Comparison of ENCODE assay signal across 16 cellular contexts in genomic region chr15:89936051-89936792, GRCh38. TPM values are rescaled to one million over a fixed set of nuclear protein-coding genes. Genes with fewer than 3 reads are reported as not detected.
DNase-seq lines count a peak whose midpoint lies in the region; ATAC-seq, FAIRE-seq and TF ChIP-seq lines count a peak whose summit lies in the region.
"Had no signal": no experiment of that assay in that cellular context is flagged by ENCODE, and none has a peak within 500 bp of the region (broad histone marks: within the 10 kb centered on the region; RNA-seq: fewer than 3 reads in every experiment).

No MANE protein-coding gene starts in this region.

- peak overlapping the region; percentile 1 for H3K4me3 Mint-ChIP-seq in activated T-helper 1 cell treated with anti-CD3 and anti-CD28 coated beads, Interleukin-12 subunit alpha, Interleukin-12 subunit beta, Interleukin-2, Interleukin-4 antibody, amounts not matched to agents 30 ng/mL and 10 ng/mL and 1 ng/mL, durations not matched to agents 14 hours and 24 hours and 36 hours

- no peaks in the 10 kb centered on the region for H3K9me2 ChIP-seq in PC-9 (ENCODE audit: insufficient read depth)

- H3K9me3 ChIP-seq in A549 (no peaks in the 10 kb centered on the region), PC-9 (ENCODE audit: insufficient read depth, low read depth) (no peaks in the 10 kb centered on the region), right atrium auricular region (no peaks in the 10 kb centered on the region), HepG2 (ENCODE audit: low read length) (no peaks in the 10 kb centered on the region)

- H3K36me3 Mint-ChIP-seq in activated T-helper 1 cell treated with anti-CD3 and anti-CD28 coated beads, Interleukin-12 subunit alpha, Interleukin-12 subunit beta, Interleukin-2, Interleukin-4 antibody, amounts not matched to agents 30 ng/mL and 10 ng/mL and 1 ng/mL, durations not matched to agents 14 hours and 24 hours and 36 hours (ENCODE audit: low read depth), result no peaks in the 10 kb centered on the region

- no peaks in the 10 kb centered on the region for H3K36me3 ChIP-seq in PC-9 (ENCODE audit: low read depth)
- no peaks in the 10 kb centered on the region for H3K36me3 ChIP-seq in right atrium auricular region
- H3K36me3 ChIP-seq in HepG2 (replicated peaks in 1 of 2; ENCODE audit: control insufficient read depth in 1 of 2, insufficient read depth in 2 of 2, low read length in 2 of 2), result no peaks in the 10 kb centered on the region
- H3K36me3 ChIP-seq: cardiac muscle cell had no signal

- no peak overlapping the region for H3K27ac Mint-ChIP-seq in activated T-helper 1 cell treated with anti-CD3 and anti-CD28 coated beads, Interleukin-12 subunit alpha, Interleukin-12 subunit beta, Interleukin-2, Interleukin-4 antibody, amounts not matched to agents 30 ng/mL and 10 ng/mL and 1 ng/mL, durations not matched to agents 14 hours and 24 hours and 36 hours

- H3K27me3 Mint-ChIP-seq in activated T-helper 1 cell treated with anti-CD3 and anti-CD28 coated beads, Interleukin-12 subunit alpha, Interleukin-12 subunit beta, Interleukin-2, Interleukin-4 antibody, amounts not matched to agents 30 ng/mL and 10 ng/mL and 1 ng/mL, durations not matched to agents 14 hours and 24 hours and 36 hours (ENCODE audit: insufficient read depth), result peaks cover 36% of the 10 kb centered on the region

- H3K4me1 ChIP-seq in A549 (no peaks in the 10 kb centered on the region), PC-9 (replicated peaks; ENCODE audit: insufficient read depth) (peaks cover 15% of the 10 kb centered on the region), right atrium auricular region (no peaks in the 10 kb centered on the region), HepG2 (ENCODE audit: insufficient read depth, low read length) (no peaks in the 10 kb centered on the region)

- TF ChIP-seq CTCF in A549 (IDR thresholded peaks at IDR 0.05), result no peak
- TF ChIP-seq CTCF in PC-9 (conservative IDR thresholded peaks at IDR 0.05), result no peak
- no peak for TF ChIP-seq CTCF in right atrium auricular region (IDR thresholded peaks at IDR 0.05)
- no peak for TF ChIP-seq CTCF in HepG2 (CRISPR knock-in tag; IDR thresholded peaks at IDR 0.05)

- WGBS in A549 (ENCODE audit: missing lambda C conversion rate), result 87% methylated on average over 8 of the region's 8 CpGs
- WGBS in HepG2 (ENCODE audit: low lambda C conversion rate), result 59% methylated on average over 8 of the region's 8 CpGs

- no peak for TF ChIP-seq RAD21 in A549 (conservative IDR thresholded peaks at IDR 0.05 in 1 of 2, IDR thresholded peaks at IDR 0.05 in 1 of 2)
- TF ChIP-seq RAD21 in HepG2 (CRISPR knock-in tag; IDR thresholded peaks at IDR 0.05), result no peak

- no peaks in the 10 kb centered on the region for H3K27me3 ChIP-seq in PC-9 (ENCODE audit: insufficient read depth, low read depth)
- H3K27me3 ChIP-seq in right atrium auricular region, result no peaks in the 10 kb centered on the region
- peaks cover 0 to 22% of the 10 kb centered on the region in 2 experiments; a peak in 3 of 5 replicates for H3K27me3 ChIP-seq in HepG2 (ENCODE audit: control insufficient read depth in 1 of 2, insufficient read depth in 2 of 2, low read length in 2 of 2)
- H3K27me3 ChIP-seq: cardiac muscle cell had no signal

- peaks cover 25% of the 10 kb centered on the region for H3K4me1 Mint-ChIP-seq in activated T-helper 1 cell treated with anti-CD3 and anti-CD28 coated beads, Interleukin-12 subunit alpha, Interleukin-12 subunit beta, Interleukin-2, Interleukin-4 antibody, amounts not matched to agents 30 ng/mL and 10 ng/mL and 1 ng/mL, durations not matched to agents 14 hours and 24 hours and 36 hours (ENCODE audit: low read depth)

- TF ChIP-seq POLR2A in A549 (IDR thresholded peaks at IDR 0.05; ENCODE audit: low read length), result no peak
- no peak for TF ChIP-seq POLR2A in HepG2 (IDR thresholded peaks at IDR 0.05; ENCODE audit: insufficient read depth in 1 of 2, low read depth in 2 of 2, low read length in 2 of 2)

- H3K4me3 ChIP-seq in A549 (no peak overlapping the region), PC-9 (no peak overlapping the region), right atrium auricular region (no peak overlapping the region), HepG2 (replicated peaks in 1 of 3; ENCODE audit: insufficient read depth in 1 of 3, low read depth in 2 of 3, low read length in 3 of 3) (no peak overlapping the region)
- H3K4me3 ChIP-seq: cardiac muscle cell had no signal

- POLR2A ChIA-PET in A549 (lab: Yijun Ruan, JAX) (no interaction called here), PC-9 (lab: Charles Lee; ENCODE audit: unreplicated experiment) (no interaction called here), HepG2 (lab: Yijun Ruan, JAX) (no interaction called here)

- FAIRE-seq in A549 (lab: Jason Lieb, UNC) (no peak), HepG2 (lab: Jason Lieb, UNC) (no peak)
- FAIRE-seq: GM18507, H54 had no signal

- H3K79me2 ChIP-seq in PC-9 (ENCODE audit: low read depth) (no peaks in the 10 kb centered on the region), HepG2 (ENCODE audit: insufficient read depth, low read length) (no peaks in the 10 kb centered on the region)

- H4K20me1 ChIP-seq in PC-9 (ENCODE audit: insufficient read depth) (no peaks in the 10 kb centered on the region), HepG2 (ENCODE audit: insufficient read depth, low read length) (no peaks in the 10 kb centered on the region)

- CTCF ChIA-PET in A549 (lab: Yijun Ruan, JAX), result interaction anchor here (0.7 to 2.3 kb wide), 5 partner anchors 18 to 135 kb away, joined by 3 to 8 read pairs (median 3); no protein-coding TSS in a partner anchor
- CTCF ChIA-PET in PC-9 (lab: Charles Lee), result no interaction called here
- CTCF ChIA-PET in HepG2 (lab: Yijun Ruan, JAX; ENCODE audit: low intra/inter-chr PET ratio, low total read pairs), result no interaction called here

- H2AFZ ChIP-seq in PC-9, result no peak overlapping the region
- no peak overlapping the region for H2AFZ ChIP-seq in HepG2 (ENCODE audit: low read length)

- BruUV-seq in PC-9 (replicated peaks; lab: Mats Ljungman, UMichigan), result no TSS peak
- BruUV-seq in HepG2 (replicated peaks; lab: Mats Ljungman, UMichigan), result no TSS peak

- no peak overlapping the region for H3K4me2 ChIP-seq in A549
- peak overlapping the region; percentile 20 for H3K4me2 ChIP-seq in PC-9
- H3K4me2 ChIP-seq in HepG2 (ENCODE audit: low read depth, low read length), result no peak overlapping the region

- H3K9ac ChIP-seq in HepG2 (ENCODE audit: insufficient read depth, low read depth, low read length), result no peak overlapping the region

- H3F3A ChIP-seq in PC-9 (ENCODE audit: insufficient read depth, low read depth), result peaks cover 8% of the 10 kb centered on the region; the same call in 1 of the 2 replicates

- no peaks in the 10 kb centered on the region for H3K9me3 Mint-ChIP-seq in activated T-helper 1 cell treated with anti-CD3 and anti-CD28 coated beads, Interleukin-12 subunit alpha, Interleukin-12 subunit beta, Interleukin-2, Interleukin-4 antibody, amounts not matched to agents 30 ng/mL and 10 ng/mL and 1 ng/mL, durations not matched to agents 14 hours and 24 hours and 36 hours

- no peak overlapping the region for H3K27ac ChIP-seq in A549
- H3K27ac ChIP-seq in PC-9, result peak overlapping the region; percentile 63; the same call in 1 of the 2 replicates
- H3K27ac ChIP-seq in right atrium auricular region, result no peak overlapping the region
- no peak overlapping the region for H3K27ac ChIP-seq in HepG2 (ENCODE audit: extremely low read length, insufficient read depth, low read length)
- H3K27ac ChIP-seq: cardiac muscle cell had no signal

- intact Hi-C loops in PC-9 (cut with micrococcal nuclease; ENCODE audit: unreplicated experiment) (no loop called here), HepG2 (cut with micrococcal nuclease; ENCODE audit: unreplicated experiment) (no loop called here)
- intact Hi-C loops in activated T-helper 1 cell treated with anti-CD3 and anti-CD28 coated beads, Interleukin-12 subunit alpha, Interleukin-12 subunit beta, Interleukin-2, Interleukin-4 antibody, amounts not matched to agents 30 ng/mL and 10 ng/mL and 1 ng/mL, durations not matched to agents 14 hours and 24 hours and 36 hours (cut with micrococcal nuclease), result loop anchor here (5.0 kb wide), 2 partner anchors 36 to 136 kb away; no protein-coding TSS in a partner anchor

- no peak for TF ChIP-seq EP300 in A549 (IDR thresholded peaks at IDR 0.05)
- TF ChIP-seq EP300 in HepG2 (IDR thresholded peaks at IDR 0.05; ENCODE audit: low read depth in 2 of 2, low read length in 2 of 2), result no peak
- TF ChIP-seq EP300 in HepG2 (CRISPR knock-in tag; IDR thresholded peaks at IDR 0.05; ENCODE audit: borderline replicate concordance), result no peak

- in situ Hi-C loops in HepG2 (cut with HindIII; ENCODE audit: extremely low pct_ligation_motif_present, low pct_unique_long_range_greater_than_20kb), result no loop called here

- ATAC-seq in A549 (peak; percentile 23 to 31; a peak in 3 of 6 replicates), GM18861 (IDR thresholded peaks at IDR 0.05; ENCODE audit: unreplicated experiment) (no peak), HepG2 (no peak; the same call in 2 of the 3 replicates)
- ATAC-seq: sciatic nerve had no signal

- DNase-seq in A549 (ENCODE audit: low read depth in 1 of 2, low spot score in 1 of 2) (no peak), GDM1 (lab: John Stamatoyannopoulos, UW) (peak; percentile 92), PC-9 (no peak), right atrium auricular region (ENCODE audit: low spot score) (no peak), COR-L47 (lab: John Stamatoyannopoulos, UW) (no peak), HepG2 (ENCODE audit: low spot score) (no peak)
- peak; percentile 12 for DNase-seq in activated T-helper 1 cell treated with anti-CD3 and anti-CD28 coated beads, Interleukin-12 subunit alpha, Interleukin-12 subunit beta, Interleukin-2, Interleukin-4 antibody, amounts not matched to agents 30 ng/mL and 10 ng/mL and 1 ng/mL, durations not matched to agents 14 hours and 24 hours and 36 hours (ENCODE audit: low spot score)
- DNase-seq: NCI-H1105, NCI-H2227 treated with DMSO at 0.1 percent for 48 hours, substantia nigra, T1000 had no signal

RNA-seq across cellular contexts. Expression of gene ARPIN, which starts 23.5 kb away (rescaled TPM):
- 19.4 and 20.3 TPM in 2 replicates for polyA plus RNA-seq in A549 (2011; rRNA removed)
- 9.9 and 11.1 TPM in 2 replicates for polyA plus RNA-seq in A549 (2012; cell fraction: cytosol; rRNA removed)
- 8.2 and 13.3 TPM in 2 replicates for polyA plus RNA-seq in A549 (2012; cell fraction: nucleus; rRNA removed)
- polyA plus RNA-seq in A549 (2017; fragmentation: RNase III; extraction: RNeasy Plus Mini Kit Qiagen cat#74134 plus additional on column Dnase treatment), result 14.0 to 20.2 TPM (median 17.2 TPM) in 3 replicates
- 12.2 and 13.6 TPM in 2 replicates for polyA minus RNA-seq in A549 (2011; rRNA and poly(A)+ RNA removed)
- total RNA-seq in PC-9 (2021), result 28.6 and 30.4 TPM in 2 replicates
- total RNA-seq in activated T-helper 1 cell treated with anti-CD3 and anti-CD28 coated beads, Interleukin-12 subunit alpha, Interleukin-12 subunit beta, Interleukin-2, Interleukin-4 antibody, amounts not matched to agents 30 ng/mL and 10 ng/mL and 1 ng/mL, durations not matched to agents 14 hours and 24 hours and 36 hours, result not detected in 2 replicates
- total RNA-seq in right atrium auricular region, result 10 to 100 TPM in 1 of 2 donors, 1 to 10 TPM in 1; 8.3 to 11.8 TPM
- total RNA-seq in HepG2 (2016; rRNA removed; fragmentation: Illumina TruSeq; extraction: Trizol), result 5.0 and 5.3 TPM in 2 replicates
- total RNA-seq in HepG2 (2016; cell fraction: cytosol; rRNA removed; fragmentation: Illumina TruSeq; extraction: Trizol; ENCODE audit: low read depth), result 1.2 and 1.7 TPM in 2 replicates
- 4.1 and 5.0 TPM in 2 replicates for total RNA-seq in HepG2 (2016; cell fraction: insoluble cytoplasmic fraction; rRNA removed; fragmentation: Illumina TruSeq; extraction: Trizol)
- 2.6 and 2.8 TPM in 2 replicates for total RNA-seq in HepG2 (2016; cell fraction: membrane; rRNA removed; fragmentation: Illumina TruSeq; extraction: Trizol)
- total RNA-seq in HepG2 (2016; cell fraction: nucleus; rRNA removed; fragmentation: Illumina TruSeq; extraction: Trizol), result 4.1 and 5.5 TPM in 2 replicates
- 2.8 and 2.9 TPM in 2 replicates for polyA plus RNA-seq in HepG2 (2011; rRNA removed)
- polyA plus RNA-seq in HepG2 (2011; cell fraction: cytosol; rRNA removed), result 1.7 and 2.2 TPM in 2 replicates
- 3.2 and 3.8 TPM in 2 replicates for polyA plus RNA-seq in HepG2 (2011; cell fraction: nucleus; rRNA removed)
- 1.8 and 3.2 TPM in 2 replicates for polyA plus RNA-seq in HepG2 (2012)
- polyA plus RNA-seq in HepG2 (2016; cell fraction: cytosol; fragmentation: Illumina TruSeq; extraction: Trizol; ENCODE audit: low read depth), result 0.83 and 1.00 TPM in 2 replicates
- 4.0 and 4.8 TPM in 2 replicates for polyA plus RNA-seq in HepG2 (2016; cell fraction: insoluble cytoplasmic fraction; fragmentation: Illumina TruSeq; extraction: Trizol; ENCODE audit: low read depth)
- polyA plus RNA-seq in HepG2 (2016; cell fraction: membrane; fragmentation: Illumina TruSeq; extraction: Trizol; ENCODE audit: low read depth), result 1.8 TPM in 2 replicates
- 4.8 and 6.0 TPM in 2 replicates for polyA plus RNA-seq in HepG2 (2016; cell fraction: nucleus; fragmentation: Illumina TruSeq; extraction: Trizol; ENCODE audit: insufficient read depth, low read depth)
- 4.6 and 18.8 TPM in 2 replicates for polyA minus RNA-seq in HepG2 (2011; rRNA and poly(A)+ RNA removed; ENCODE audit: low replicate concordance)
- polyA minus RNA-seq in HepG2 (2011; cell fraction: cytosol; rRNA and poly(A)+ RNA removed), result 1.5 and 1.8 TPM in 2 replicates
- polyA minus RNA-seq in HepG2 (2011; cell fraction: nucleus; rRNA and poly(A)+ RNA removed), result 4.5 and 6.6 TPM in 2 replicates

RNA-seq across cellular contexts. Expression of gene AP3S2, which starts 42.4 kb away (rescaled TPM):
- polyA plus RNA-seq in A549 (2011; rRNA removed) (56.7 and 85.9 TPM in 2 replicates), A549 (2017; fragmentation: RNase III; extraction: RNeasy Plus Mini Kit Qiagen cat#74134 plus additional on column Dnase treatment) (85.1 to 95.0 TPM (median 91.7 TPM) in 3 replicates), HepG2 (2011; rRNA removed) (16.5 and 17.6 TPM in 2 replicates)
- 12.0 and 16.5 TPM in 2 replicates for polyA plus RNA-seq in A549 (2012; cell fraction: cytosol; rRNA removed)
- polyA plus RNA-seq in A549 (2012; cell fraction: nucleus; rRNA removed), result 10.1 and 13.5 TPM in 2 replicates
- polyA minus RNA-seq in A549 (2011; rRNA and poly(A)+ RNA removed), result 55.1 and 58.0 TPM in 2 replicates
- total RNA-seq in PC-9 (2021) (49.3 and 57.6 TPM in 2 replicates), right atrium auricular region (10 to 100 TPM; 42.1 to 65.9 TPM), HepG2 (2016; rRNA removed; fragmentation: Illumina TruSeq; extraction: Trizol) (44.4 and 69.5 TPM in 2 replicates)
- total RNA-seq in activated T-helper 1 cell treated with anti-CD3 and anti-CD28 coated beads, Interleukin-12 subunit alpha, Interleukin-12 subunit beta, Interleukin-2, Interleukin-4 antibody, amounts not matched to agents 30 ng/mL and 10 ng/mL and 1 ng/mL, durations not matched to agents 14 hours and 24 hours and 36 hours, result 21.4 and 24.7 TPM in 2 replicates
- total RNA-seq in HepG2 (2016; cell fraction: cytosol; rRNA removed; fragmentation: Illumina TruSeq; extraction: Trizol; ENCODE audit: low read depth), result 14.8 and 16.1 TPM in 2 replicates
- 44.6 and 83.7 TPM in 2 replicates for total RNA-seq in HepG2 (2016; cell fraction: insoluble cytoplasmic fraction; rRNA removed; fragmentation: Illumina TruSeq; extraction: Trizol)
- total RNA-seq in HepG2 (2016; cell fraction: membrane; rRNA removed; fragmentation: Illumina TruSeq; extraction: Trizol), result 19.4 and 21.8 TPM in 2 replicates
- 26.9 and 31.9 TPM in 2 replicates for total RNA-seq in HepG2 (2016; cell fraction: nucleus; rRNA removed; fragmentation: Illumina TruSeq; extraction: Trizol)
- polyA plus RNA-seq in HepG2 (2011; cell fraction: cytosol; rRNA removed), result 13.1 and 25.8 TPM in 2 replicates
- polyA plus RNA-seq in HepG2 (2011; cell fraction: nucleus; rRNA removed), result 10.5 and 11.5 TPM in 2 replicates
- 22.0 and 35.9 TPM in 2 replicates for polyA plus RNA-seq in HepG2 (2012)
- polyA plus RNA-seq in HepG2 (2016; cell fraction: cytosol; fragmentation: Illumina TruSeq; extraction: Trizol; ENCODE audit: low read depth), result 4.3 and 5.8 TPM in 2 replicates
- 44.5 and 54.7 TPM in 2 replicates for polyA plus RNA-seq in HepG2 (2016; cell fraction: insoluble cytoplasmic fraction; fragmentation: Illumina TruSeq; extraction: Trizol; ENCODE audit: low read depth)
- 8.7 and 9.0 TPM in 2 replicates for polyA plus RNA-seq in HepG2 (2016; cell fraction: membrane; fragmentation: Illumina TruSeq; extraction: Trizol; ENCODE audit: low read depth)
- 14.9 and 16.6 TPM in 2 replicates for polyA plus RNA-seq in HepG2 (2016; cell fraction: nucleus; fragmentation: Illumina TruSeq; extraction: Trizol; ENCODE audit: insufficient read depth, low read depth)
- 52.1 and 55.9 TPM in 2 replicates for polyA minus RNA-seq in HepG2 (2011; rRNA and poly(A)+ RNA removed; ENCODE audit: low replicate concordance)
- polyA minus RNA-seq in HepG2 (2011; cell fraction: cytosol; rRNA and poly(A)+ RNA removed), result 20.8 and 31.4 TPM in 2 replicates
- polyA minus RNA-seq in HepG2 (2011; cell fraction: nucleus; rRNA and poly(A)+ RNA removed), result 37.1 and 44.4 TPM in 2 replicates

Comparison
In these comparisons a context has a peak if more than half of its experiments do, and no peak if none do; other contexts are left out.
1. ATAC-seq: peak in A549 (2 of 2); none in GM18861 (single experiment) and HepG2 (single experiment).
2. DNase-seq: peak in GDM1 (single experiment) and activated T-helper 1 cell treated with anti-CD3 and anti-CD28 coated beads, Interleukin-12 subunit alpha, Interleukin-12 subunit beta, Interleukin-2, Interleukin-4 antibody, amounts not matched to agents 30 ng/mL and 10 ng/mL and 1 ng/mL, durations not matched to agents 14 hours and 24 hours and 36 hours (single experiment); none in A549 (0 of 2), PC-9 (0 of 2), right atrium auricular region (single experiment), COR-L47 (single experiment) and HepG2 (single experiment).